Comparison of ENCODE assay signal across 12 cellular contexts in genomic region chr5:76942581-76942980, GRCh38. TPM values are rescaled to one million over a fixed set of nuclear protein-coding genes. Genes with fewer than 3 reads are reported as not detected.
DNase-seq lines count a peak whose midpoint lies in the region; ATAC-seq and TF ChIP-seq lines count a peak whose summit lies in the region.
"Had no signal": no experiment of that assay in that cellular context is flagged by ENCODE, and none has a peak within 500 bp of the region (broad histone marks: within the 10 kb centered on the region; RNA-seq: fewer than 3 reads in every experiment).

No MANE protein-coding gene starts in this region.

- H3K36me3 Mint-ChIP-seq in natural killer cell = no peaks in the 10 kb centered on the region

- no CpG with 5 or more reads among the region's 1 CpG for WGBS in IMR-90 (ENCODE audit: extremely low coverage in 2 of 2, insufficient read length in 1 of 2), 2 experiments

- POLR2A ChIA-PET in IMR-90 (lab: Charles Lee; ENCODE audit: unreplicated experiment) = no interaction called here

- ATAC-seq in IMR-90 (ENCODE audit: low read depth) (peak; percentile 88), GM18867 (IDR thresholded peaks at IDR 0.05; ENCODE audit: unreplicated experiment) (no peak), natural killer cell (no peak), GM21717 (IDR thresholded peaks at IDR 0.05; ENCODE audit: unreplicated experiment) (no peak)

- DNase-seq in AG10803 (ENCODE audit: low read depth) (peak; percentile 45), IMR-90 (peak; percentile 81), brain microvascular endothelial cell (peak; percentile 88), kidney tubule cell (ENCODE audit: low spot score) (peak; percentile 33), DMS153 (lab: John Stamatoyannopoulos, UW) (no peak), natural killer cell (no peak)
- DNase-seq: Peyer's patch had no signal

- H4K8ac ChIP-seq in IMR-90 (ENCODE audit: low read depth in 2 of 2, low read length in 2 of 2) = no peak overlapping the region

- H3K27ac ChIP-seq in IMR-90 (ENCODE audit: insufficient read depth, low read length) (no peak overlapping the region), brain microvascular endothelial cell (peak overlapping the region; percentile 95)
- H3K27ac ChIP-seq: BLaER1, Peyer's patch had no signal

- no peak overlapping the region for H3K14ac ChIP-seq in IMR-90 (replicated peaks; ENCODE audit: low read depth, low read length)

- no peak overlapping the region for H3K56ac ChIP-seq in IMR-90 (ENCODE audit: extremely low read depth, insufficient read depth, low read length)

- H2AK9ac ChIP-seq in IMR-90 (replicated peaks; ENCODE audit: low read depth, low read length, poor library complexity) = no peak overlapping the region

- H3K4ac ChIP-seq in IMR-90 (ENCODE audit: low read depth, low read length) = no peak overlapping the region

- no peaks in the 10 kb centered on the region for H3K9me3 ChIP-seq in IMR-90 (ENCODE audit: control insufficient read depth, insufficient read depth, low read length)
- H3K9me3 ChIP-seq: BLaER1, Peyer's patch had no signal

- H2AK5ac ChIP-seq in IMR-90 (ENCODE audit: low read depth, low read length) = no peak overlapping the region

- no peak overlapping the region for H2BK15ac ChIP-seq in IMR-90 (ENCODE audit: low read depth, low read length)

- no peak overlapping the region for H3K23ac ChIP-seq in IMR-90 (ENCODE audit: low read depth, low read length)

- no peaks in the 10 kb centered on the region for H3K36me3 ChIP-seq in IMR-90 (ENCODE audit: control insufficient read depth, insufficient read depth, low read length)
- no peaks in the 10 kb centered on the region for H3K36me3 ChIP-seq in brain microvascular endothelial cell (replicated peaks)
- H3K36me3 ChIP-seq: BLaER1, Peyer's patch had no signal

- 0 out of 2 replicates have a peak, but pooled peaks cover 1% of the 10 kb centered on the region for H3K4me1 ChIP-seq in IMR-90 (ENCODE audit: control insufficient read depth, insufficient read depth, low read length)
- H3K4me1 ChIP-seq: BLaER1, Peyer's patch had no signal

- CTCF ChIA-PET in IMR-90 (lab: Yijun Ruan, JAX) = no interaction called here

- H3K9me1 ChIP-seq in IMR-90 (ENCODE audit: insufficient read depth, low read length) = no peaks in the 10 kb centered on the region

- TF ChIP-seq POLR2A in IMR-90 (IDR thresholded peaks at IDR 0.05; ENCODE audit: low read depth, low read length) = no peak

- no peak overlapping the region for H2AFZ ChIP-seq in IMR-90 (replicated peaks; ENCODE audit: low read length, poor library complexity)

- TF ChIP-seq RAD21 in IMR-90 (IDR thresholded peaks at IDR 0.05; ENCODE audit: low read length) = no peak

- no peak overlapping the region for H3K9ac ChIP-seq in IMR-90 (ENCODE audit: low read depth, low read length)
- H3K9ac ChIP-seq: BLaER1 had no signal

- no peak overlapping the region for H2BK5ac ChIP-seq in IMR-90 (ENCODE audit: low read depth, low read length, poor library complexity, severe bottlenecking)

- BruUV-seq in IMR-90 (replicated peaks; lab: Mats Ljungman, UMichigan) = no TSS peak

- no peak overlapping the region for H2BK120ac ChIP-seq in IMR-90 (ENCODE audit: low read depth, low read length)

- H3K4me2 ChIP-seq in IMR-90 (ENCODE audit: low read depth, low read length) = no peak overlapping the region
- H3K4me2 ChIP-seq: BLaER1 had no signal

- H3K4me3 ChIP-seq in AG10803 (ENCODE audit: low read length) (no peak overlapping the region), IMR-90 (ENCODE audit: insufficient read depth, low read depth, low read length) (no peak overlapping the region), brain microvascular endothelial cell (ENCODE audit: low read depth, low read length) (no peak overlapping the region)
- H3K4me3 ChIP-seq: BLaER1, Peyer's patch had no signal

- dilution Hi-C loops in IMR-90 (cut with HindIII; ENCODE audit: low sequenced_read_pairs, unreplicated experiment) = no loop called here

- no peaks in the 10 kb centered on the region for H3K9me3 Mint-ChIP-seq in natural killer cell
- H3K9me3 Mint-ChIP-seq: T-helper 2 cell treated with Interferon-gamma antibody and Interleukin-4, amounts not matched to agents 5 μg/mL and 100 μg/mL, for 36 hours had no signal

- TF ChIP-seq CTCF in AG10803 (conservative IDR thresholded peaks at IDR 0.05; ENCODE audit: low read length) = no peak
- TF ChIP-seq CTCF in IMR-90 (conservative IDR thresholded peaks at IDR 0.05; ENCODE audit: low read depth, low read length) = no peak
- no peak for TF ChIP-seq CTCF in brain microvascular endothelial cell (IDR thresholded peaks at IDR 0.05; ENCODE audit: low read depth, low read length, missing control alignments)
- TF ChIP-seq CTCF in natural killer cell (IDR thresholded peaks at IDR 0.05) = no peak

- H3K4me1 Mint-ChIP-seq in natural killer cell = no peaks in the 10 kb centered on the region

- H4K20me1 ChIP-seq in IMR-90 (ENCODE audit: insufficient read depth, low read length) = no peaks in the 10 kb centered on the region
- H4K20me1 ChIP-seq: BLaER1 had no signal

- H3K4me3 Mint-ChIP-seq in natural killer cell = no peak overlapping the region
- H3K4me3 Mint-ChIP-seq: T-helper 2 cell treated with Interferon-gamma antibody and Interleukin-4, amounts not matched to agents 5 μg/mL and 100 μg/mL, for 36 hours had no signal

- peaks cover 2% of the 10 kb centered on the region; the same call in 1 of the 2 replicates for H3K27me3 ChIP-seq in IMR-90 (ENCODE audit: control insufficient read depth, insufficient read depth, low read length)
- no peaks in the 10 kb centered on the region for H3K27me3 ChIP-seq in brain microvascular endothelial cell (replicated peaks)
- H3K27me3 ChIP-seq: BLaER1, Peyer's patch had no signal

- intact Hi-C loops in IMR-90 (cut with micrococcal nuclease) = no loop called here
- intact Hi-C loops in natural killer cell (cut with micrococcal nuclease) = no loop called here

- no peak overlapping the region for H3K27ac Mint-ChIP-seq in natural killer cell
- H3K27ac Mint-ChIP-seq: T-helper 2 cell treated with Interferon-gamma antibody and Interleukin-4, amounts not matched to agents 5 μg/mL and 100 μg/mL, for 36 hours had no signal

- in situ Hi-C loops in IMR-90 (cut with MboI; ENCODE audit: low sequenced_read_pairs) = no loop called here
- in situ Hi-C loops in brain microvascular endothelial cell (cut with HindIII; ENCODE audit: low pct_ligation_motif_present, low sequenced_read_pairs) = no loop called here

- H3K27me3 Mint-ChIP-seq in natural killer cell (ENCODE audit: low read depth in 2 of 2) = peaks cover 9 to 20% of the 10 kb centered on the region in 2 donors

- no peak overlapping the region for H4K91ac ChIP-seq in IMR-90 (ENCODE audit: insufficient read depth, low read depth, low read length)

- H4K5ac ChIP-seq in IMR-90 (ENCODE audit: low read depth, low read length) = no peak overlapping the region

- no peak overlapping the region for H2BK20ac ChIP-seq in IMR-90 (ENCODE audit: low read depth, low read length)

- H3K18ac ChIP-seq in IMR-90 (ENCODE audit: low read depth, low read length) = no peak overlapping the region

- H3K79me1 ChIP-seq in IMR-90 (ENCODE audit: low read depth in 1 of 2, low read length in 2 of 2) = no peaks in the 10 kb centered on the region

TF ChIP-seq in IMR-90, 13 proteins besides CTCF, POLR2A, EP300 and RAD21:
- TF ChIP-seq USF2 (IDR thresholded peaks at IDR 0.05; ENCODE audit: low read depth, low read length) (no peak), NFE2L2 (IDR thresholded peaks at IDR 0.05; ENCODE audit: low read depth, low read length) (no peak), ELK1 (IDR thresholded peaks at IDR 0.05; ENCODE audit: borderline replicate concordance, low read depth, low read length) (no peak), FOS (IDR thresholded peaks at IDR 0.05; ENCODE audit: low read depth, low read length) (no peak), RFX5 (IDR thresholded peaks at IDR 0.05; ENCODE audit: low read depth, low read length) (no peak), MXI1 (IDR thresholded peaks at IDR 0.05; ENCODE audit: borderline replicate concordance, low read depth, low read length) (no peak)

RNA-seq across cellular contexts. Expression of gene CRHBP, which starts 10.3 kb away (rescaled TPM):
- total RNA-seq in IMR-90 (2012; rRNA removed) (0.28 TPM in 1 of 2 replicates, not detected in the other), natural killer cell (under 1 TPM in 2 of 3 donors, not detected in 1; 0.31 to 0.84 TPM)
- 0.09 and 0.27 TPM in 2 replicates for polyA plus RNA-seq in IMR-90 (2012; rRNA removed)
- polyA plus RNA-seq in IMR-90 (2012; cell fraction: cytosol; rRNA removed) = 0.13 and 0.51 TPM in 2 replicates
- 0.49 and 0.89 TPM in 2 replicates for polyA plus RNA-seq in IMR-90 (2012; cell fraction: nucleus; rRNA removed; ENCODE audit: low replicate concordance)
- total RNA-seq: lung microvascular endothelial cell had no signal

Comparison
In these comparisons a context has a peak if more than half of its experiments do, and no peak if none do; other contexts are left out.
1. DNase-seq: peak in AG10803 (single experiment), IMR-90 (single experiment), brain microvascular endothelial cell (single experiment) and kidney tubule cell (single experiment); none in DMS153 (single experiment) and natural killer cell (single experiment).